ENCODE assay signal across 1 cellular context in the genomic region with DNA sequence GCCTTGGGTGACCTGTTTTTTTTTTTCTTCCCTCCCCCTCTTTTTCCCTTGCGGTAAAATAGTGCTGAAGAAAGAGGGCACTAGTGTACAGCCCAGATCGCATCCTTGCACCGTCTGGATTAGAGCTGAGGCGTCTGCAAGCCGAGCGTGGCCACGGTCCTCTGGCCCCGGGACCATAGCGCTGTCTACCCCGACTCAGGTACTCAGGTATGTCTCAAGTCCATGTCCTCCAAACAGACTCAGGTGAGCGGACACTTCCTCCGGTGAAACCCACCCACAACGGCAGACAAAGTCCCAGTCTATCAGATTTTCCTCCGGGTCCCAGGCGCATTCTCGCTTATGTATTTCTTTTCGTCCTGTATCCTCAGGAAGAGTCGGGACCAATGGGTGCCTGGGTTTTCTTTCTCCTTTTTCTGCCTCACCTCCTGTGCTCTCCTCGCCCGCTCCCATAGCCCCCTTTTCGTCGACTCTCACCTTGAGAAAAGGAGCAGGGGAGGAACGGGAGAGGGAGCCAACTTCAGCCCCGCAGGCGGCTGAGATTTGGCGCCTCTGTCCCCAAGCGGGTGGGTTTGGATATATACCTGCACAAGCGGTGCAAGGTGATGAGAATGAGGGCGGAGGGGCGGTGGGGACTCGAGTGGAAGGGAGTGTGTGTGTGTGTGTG.
TF ChIP-seq lines count a peak whose summit lies in the region.

No MANE protein-coding gene starts in this region.

TF ChIP-seq in GM12878, 131 proteins besides CTCF, POLR2A, EP300 and RAD21 (continued from another document):
- TF ChIP-seq, protein P1, sequence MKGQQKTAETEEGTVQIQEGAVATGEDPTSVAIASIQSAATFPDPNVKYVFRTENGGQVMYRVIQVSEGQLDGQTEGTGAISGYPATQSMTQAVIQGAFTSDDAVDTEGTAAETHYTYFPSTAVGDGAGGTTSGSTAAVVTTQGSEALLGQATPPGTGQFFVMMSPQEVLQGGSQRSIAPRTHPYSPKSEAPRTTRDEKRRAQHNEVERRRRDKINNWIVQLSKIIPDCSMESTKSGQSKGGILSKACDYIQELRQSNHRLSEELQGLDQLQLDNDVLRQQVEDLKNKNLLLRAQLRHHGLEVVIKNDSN (IDR thresholded peaks at IDR 0.05; ENCODE audit: borderline replicate concordance, extremely low read length, insufficient read depth, low read depth, low read length) = no peak
- no peak for TF ChIP-seq NR2F1 (conservative IDR thresholded peaks at IDR 0.05)
- TF ChIP-seq CBX3 (IDR thresholded peaks at IDR 0.05; ENCODE audit: borderline replicate concordance, low read depth) = no peak
- no peak for TF ChIP-seq MTA2 (IDR thresholded peaks at IDR 0.05; ENCODE audit: low read depth)
- no peak for TF ChIP-seq CREM (IDR thresholded peaks at IDR 0.05; ENCODE audit: low read depth)
- no peak for TF ChIP-seq SMARCA5 (IDR thresholded peaks at IDR 0.05)
- no peak for TF ChIP-seq RUNX3 (IDR thresholded peaks at IDR 0.05; ENCODE audit: low read length)
- TF ChIP-seq ZNF207 (IDR thresholded peaks at IDR 0.05; ENCODE audit: borderline replicate concordance) = no peak
- TF ChIP-seq, protein P2, sequence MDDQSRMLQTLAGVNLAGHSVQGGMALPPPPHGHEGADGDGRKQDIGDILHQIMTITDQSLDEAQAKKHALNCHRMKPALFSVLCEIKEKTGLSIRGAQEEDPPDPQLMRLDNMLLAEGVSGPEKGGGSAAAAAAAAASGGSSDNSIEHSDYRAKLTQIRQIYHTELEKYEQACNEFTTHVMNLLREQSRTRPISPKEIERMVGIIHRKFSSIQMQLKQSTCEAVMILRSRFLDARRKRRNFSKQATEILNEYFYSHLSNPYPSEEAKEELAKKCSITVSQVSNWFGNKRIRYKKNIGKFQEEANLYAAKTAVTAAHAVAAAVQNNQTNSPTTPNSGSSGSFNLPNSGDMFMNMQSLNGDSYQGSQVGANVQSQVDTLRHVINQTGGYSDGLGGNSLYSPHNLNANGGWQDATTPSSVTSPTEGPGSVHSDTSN (IDR thresholded peaks at IDR 0.05; ENCODE audit: insufficient replicate concordance, low read depth, low read length) = no peak
- TF ChIP-seq JUNB (IDR thresholded peaks at IDR 0.05) = no peak
